Comparison of ENCODE assay signal across 8 cellular contexts in genomic region chr6:30722280-30723112, GRCh38. TPM values are rescaled to one million over a fixed set of nuclear protein-coding genes. Genes with fewer than 3 reads are reported as not detected.
A peak's percentile ranks its signal among the peaks of the same experiment; 100 is the strongest.
DNase-seq lines count a peak whose midpoint lies in the region; FAIRE-seq and TF ChIP-seq lines count a peak whose summit lies in the region.

No MANE protein-coding gene starts in this region.

- peaks cover 3% of the 10 kb centered on the region for H4K20me1 ChIP-seq in mammary epithelial cell (ENCODE audit: insufficient read depth, low read length)

- H3K27me3 ChIP-seq in WERI-Rb-1 (ENCODE audit: insufficient read depth, low read depth, severe bottlenecking) (no peaks in the 10 kb centered on the region), mammary epithelial cell (ENCODE audit: insufficient read depth, low read length) (no peaks in the 10 kb centered on the region), small intestine (ENCODE audit: control insufficient read depth in 2 of 2, insufficient read depth in 2 of 2, low read length in 2 of 2) (no peaks in the 10 kb centered on the region)

- peak overlapping the region; percentile 98 for H3K27ac ChIP-seq in WERI-Rb-1
- peak overlapping the region; percentile 19 for H3K27ac ChIP-seq in mammary epithelial cell (ENCODE audit: insufficient read depth, low read depth, low read length)
- peak overlapping the region; percentile 74 to 94 for H3K27ac ChIP-seq in small intestine (ENCODE audit: low read depth in 1 of 2, low read length in 1 of 2)

- peak; percentile 96 for TF ChIP-seq CTCF in WERI-Rb-1 (IDR thresholded peaks at IDR 0.05; ENCODE audit: low read depth, low read length)
- TF ChIP-seq CTCF in mammary epithelial cell (conservative IDR thresholded peaks at IDR 0.05 in 1 of 2, IDR thresholded peaks at IDR 0.05 in 1 of 2; ENCODE audit: extremely low read depth in 1 of 2, insufficient read depth in 1 of 2, low read depth in 1 of 2, low read length in 2 of 2), result peak; percentile 90 to 93

- H3K36me3 ChIP-seq in WERI-Rb-1 (peaks cover 69% of the 10 kb centered on the region), mammary epithelial cell (ENCODE audit: insufficient read depth, low read length) (peaks cover 25% of the 10 kb centered on the region), small intestine (ENCODE audit: control insufficient read depth in 2 of 2, insufficient read depth in 2 of 2, low read length in 2 of 2) (peaks cover 0 to 16% of the 10 kb centered on the region in 2 donors)

- WGBS in mammary epithelial cell (ENCODE audit: low coverage, missing lambda C conversion rate), result 4% methylated on average over 22 of the region's 27 CpGs
- 6 to 8% (median 8%) methylated on average over 27 of the region's 27 CpGs for WGBS in small intestine, 3 donors

- peak overlapping the region; percentile 100 for H3K4me3 ChIP-seq in WERI-Rb-1 (ENCODE audit: low read depth, low read length)
- H3K4me3 ChIP-seq in mammary epithelial cell (replicated peaks in 1 of 3; ENCODE audit: insufficient read depth in 1 of 3, low read depth in 2 of 3, low read length in 3 of 3), result peak overlapping the region; percentile 60 to 99 (median 94)
- H3K4me3 ChIP-seq in small intestine (ENCODE audit: low read depth in 1 of 2, low read length in 2 of 2), result peak overlapping the region in 1 of 2 donors; percentile 73

- H3K4me1 ChIP-seq in mammary epithelial cell (ENCODE audit: insufficient read depth, low read length) (peaks cover 37% of the 10 kb centered on the region), small intestine (ENCODE audit: control insufficient read depth in 2 of 2, insufficient read depth in 1 of 2, low read depth in 1 of 2, low read length in 1 of 2) (no peaks in the 10 kb centered on the region)

- DNase-seq in SIG-M5 treated with dmso at 0.1 percent for 504 hours (lab: John Stamatoyannopoulos, UW; ENCODE audit: unreplicated experiment), result peak; percentile 73
- no peak for DNase-seq in SIG-M5 (lab: John Stamatoyannopoulos, UW)
- peak; percentile 43 for DNase-seq in NCI-H2171 (lab: John Stamatoyannopoulos, UW)
- peak; percentile 90 for DNase-seq in WERI-Rb-1
- DNase-seq in mammary epithelial cell, result peak; percentile 73
- DNase-seq in iPS-NIHi7 (ENCODE audit: extremely low spot score), result peak; percentile 50
- DNase-seq in small intestine, result peak; percentile 83
- no peak for DNase-seq in cortex of kidney (lab: John Stamatoyannopoulos, UW)

- intact Hi-C loops in mammary epithelial cell (cut with micrococcal nuclease), result loop anchor here (1.0 to 2.0 kb wide), 6 partner anchors 36 to 240 kb away; partner anchors contain the start of genes C6orf136, MRPS18B, PPP1R10 and PPP1R18

- BruUV-seq in mammary epithelial cell (replicated peaks; lab: Mats Ljungman, UMichigan), result no TSS peak

- H3K79me2 ChIP-seq in mammary epithelial cell (ENCODE audit: insufficient read depth, low read length), result peaks cover 72% of the 10 kb centered on the region

- H3K4me2 ChIP-seq in mammary epithelial cell (ENCODE audit: insufficient read depth, low read depth, low read length), result peak overlapping the region; percentile 87

- H2AFZ ChIP-seq in mammary epithelial cell (ENCODE audit: low read depth, low read length), result no peak overlapping the region

- CTCF ChIA-PET in mammary epithelial cell (lab: Charles Lee; ENCODE audit: low non-redundant PET), result interaction anchor here (0.6 to 0.7 kb wide), 3 partner anchors 34 to 183 kb away, joined by 3 to 5 read pairs (median 3); no protein-coding TSS in a partner anchor

- dilution Hi-C loops in mammary epithelial cell (cut with HindIII; ENCODE audit: low sequenced_read_pairs), result no loop called here

- FAIRE-seq in small intestine (lab: Jason Lieb, UNC), result no peak

- in situ Hi-C loops in mammary epithelial cell (cut with MboI; ENCODE audit: low sequenced_read_pairs in 2 of 2), result loop anchor here (5.0 kb wide), 1 partner anchor 40 kb away; no protein-coding TSS in a partner anchor

- peaks cover 2% of the 10 kb centered on the region for H3K9me3 ChIP-seq in WERI-Rb-1 (ENCODE audit: severe bottlenecking)
- H3K9me3 ChIP-seq in mammary epithelial cell (replicated peaks; ENCODE audit: insufficient read depth, low read length), result no peaks in the 10 kb centered on the region
- no peaks in the 10 kb centered on the region for H3K9me3 ChIP-seq in small intestine (ENCODE audit: control insufficient read depth, low read depth)

- peak overlapping the region; percentile 80 for H3K9ac ChIP-seq in mammary epithelial cell (ENCODE audit: insufficient read depth, low read length)

RNA-seq across cellular contexts. Expression of gene TUBB, which starts 2.3 kb away (rescaled TPM):
- total RNA-seq in mammary epithelial cell, result 100 to 1,000 TPM; 400 to 787 TPM
- polyA plus RNA-seq in mammary epithelial cell, result 1,634 TPM
- 1,336 TPM for polyA minus RNA-seq in mammary epithelial cell
- 100 to 1,000 TPM in 1 of 3 donors, 10 to 100 TPM in 2; 47.0 to 306 (median 70.5) TPM for polyA plus RNA-seq in small intestine

RNA-seq across cellular contexts. Expression of gene MDC1, which starts 5.4 kb away (rescaled TPM):
- 10 to 100 TPM; 12.8 to 36.7 TPM for total RNA-seq in mammary epithelial cell
- polyA plus RNA-seq in mammary epithelial cell (10.7 TPM), small intestine (10 to 100 TPM in 1 of 3 donors, 1 to 10 TPM in 2; 1.8 to 12.1 (median 3.2) TPM)
- polyA minus RNA-seq in mammary epithelial cell, result 62.3 TPM

RNA-seq across cellular contexts. Expression of gene FLOT1, which starts 20.0 kb away (rescaled TPM):
- total RNA-seq in mammary epithelial cell, result 10 to 100 TPM; 53.9 to 57.5 TPM
- polyA plus RNA-seq in mammary epithelial cell, result 63.7 TPM
- polyA minus RNA-seq in mammary epithelial cell, result 47.4 TPM
- polyA plus RNA-seq in small intestine, result 100 to 1,000 TPM; 134 to 166 (median 153) TPM

RNA-seq across cellular contexts. Expression of gene IER3, which starts 21.9 kb away (rescaled TPM):
- total RNA-seq in mammary epithelial cell, result 100 to 1,000 TPM in 1 of 2 donors, 10 to 100 TPM in 1; 68.8 to 390 TPM
- 121 TPM for polyA plus RNA-seq in mammary epithelial cell
- polyA minus RNA-seq in mammary epithelial cell, result 81.4 TPM
- polyA plus RNA-seq in small intestine, result 10 to 100 TPM; 13.6 to 69.5 (median 15.7) TPM

RNA-seq across cellular contexts. Expression of gene NRM, which starts 31.7 kb away (rescaled TPM):
- total RNA-seq in mammary epithelial cell, result 10 to 100 TPM in 1 of 2 donors, 1 to 10 TPM in 1; 2.3 to 13.2 TPM
- 26.2 TPM for polyA plus RNA-seq in mammary epithelial cell
- 25.5 TPM for polyA minus RNA-seq in mammary epithelial cell
- 10 to 100 TPM in 1 of 3 donors, 1 to 10 TPM in 2; 1.1 to 14.2 (median 2.7) TPM for polyA plus RNA-seq in small intestine

Comparison
In these comparisons a context has a peak if more than half of its experiments do, and no peak if none do; other contexts are left out.
1. DNase-seq: peak in SIG-M5 treated with dmso at 0.1 percent for 504 hours (single experiment), NCI-H2171 (single experiment), WERI-Rb-1 (single experiment), mammary epithelial cell (single experiment), iPS-NIHi7 (single experiment) and small intestine (single experiment); none in SIG-M5 (single experiment) and cortex of kidney (single experiment).
2. H3K27ac ChIP-seq: peak in every context shown above with its lines; median percentile 98 in WERI-Rb-1; 84 in small intestine; 19 in mammary epithelial cell.